In the genomic region with DNA sequence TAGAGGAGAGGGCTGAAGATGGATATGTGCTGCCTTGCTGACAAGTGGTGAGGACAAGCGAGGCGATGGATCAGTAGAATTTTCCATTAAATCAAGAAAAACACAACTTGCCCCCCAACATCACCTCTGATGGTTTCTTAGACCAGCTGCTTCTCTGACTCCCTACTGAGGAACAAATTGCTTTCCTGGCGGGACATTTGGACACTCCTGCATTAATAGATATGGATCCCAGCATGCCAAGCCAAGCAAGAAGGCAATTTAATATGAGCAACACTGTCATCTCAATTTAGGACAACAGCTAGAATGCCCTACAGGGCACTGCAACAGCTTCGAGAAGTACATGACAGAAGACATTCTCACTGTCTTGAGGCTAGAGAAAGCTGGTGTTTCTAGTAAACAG, we compare ENCODE assay signal across 18 cellular contexts.
"Had no signal": no experiment of that assay in that cellular context is flagged by ENCODE, and none has a peak within 500 bp of the region (broad histone marks: within the 10 kb centered on the region; RNA-seq: fewer than 3 reads in every experiment).

No MANE protein-coding gene starts in this region.

- DNase-seq: natural killer cell; nucleus accumbens; pancreas; right cardiac atrium; right lobe of liver; sigmoid colon; small intestine; stimulated activated CD4-positive, alpha-beta T cell treated with anti-CD3 and anti-CD28 coated beads, Interleukin-15, amount 100 ng/mL, for 24 hours; stimulated activated CD4-positive, alpha-beta T cell treated with anti-CD3 and anti-CD28 coated beads, Interleukin-2, amount 100 ng/mL, for 24 hours; stimulated activated CD4-positive, alpha-beta T cell treated with anti-CD3 and anti-CD28 coated beads, Interleukin-2, amount 100 ng/mL, for 48 hours; stimulated activated CD4-positive, alpha-beta T cell treated with anti-CD3 and anti-CD28 coated beads, Interleukin-4, amount 100 ng/mL, for 24 hours; stimulated activated naive B cell treated with anti-CD40 and anti-IgM and Interleukin-4, amounts not matched to agents 10 μg/mL and 1 μg/mL and 100 μg/mL, for 72 hours; stimulated activated naive CD4-positive, alpha-beta T cell treated with Interleukin-2 at 50 U/mL for 16 hours; stomach; thyroid gland; trophoblast cell; upper lobe of left lung had no signal

- ATAC-seq: natural killer cell; pancreas; right cardiac atrium; right lobe of liver; stimulated activated effector memory CD8-positive, alpha-beta T cell treated with anti-CD3 and anti-CD28 coated beads, Interleukin-12 subunit alpha, Interleukin-12 subunit beta, amount 100 ng/mL, for 72 hours; stimulated activated naive B cell treated with anti-CD40 and anti-IgM and Interleukin-4, amounts not matched to agents 10 μg/mL and 1 μg/mL and 100 μg/mL, for 72 hours had no signal
